ENCODE assay signal across 15 cellular contexts in genomic region chr12:59005195-59005961, GRCh38.
DNase-seq lines count a peak whose midpoint lies in the region; ATAC-seq and TF ChIP-seq lines count a peak whose summit lies in the region.
"Had no signal": no experiment of that assay in that cellular context is flagged by ENCODE, and none has a peak within 500 bp of the region (broad histone marks: within the 10 kb centered on the region; RNA-seq: fewer than 3 reads in every experiment).

No MANE protein-coding gene starts in this region.

- no peak overlapping the region for H3K27ac Mint-ChIP-seq in natural killer cell
- H3K27ac Mint-ChIP-seq in natural killer cell treated with Interleukin-12 subunit alpha and Interleukin-12 subunit beta and Interleukin-15 and Interleukin-18, amount 100 ng/mL, for 72 hours: no peak overlapping the region
- H3K27ac Mint-ChIP-seq: activated naive CD4-positive, alpha-beta T cell treated with anti-CD3 and anti-CD28 coated beads for 36 hours; T-cell had no signal

- H3K9me3 ChIP-seq in cardiac muscle cell (ENCODE audit: low read depth) (no peaks in the 10 kb centered on the region), left ventricle myocardium inferior (replicated peaks) (no peaks in the 10 kb centered on the region), hepatocyte (ENCODE audit: low read depth) (no peaks in the 10 kb centered on the region), vagina (no peaks in the 10 kb centered on the region)
- H3K9me3 ChIP-seq: upper lobe of right lung had no signal

- TF ChIP-seq POLR2A in vagina (IDR thresholded peaks at IDR 0.05): no peak

- H3K36me3 Mint-ChIP-seq in natural killer cell: no peaks in the 10 kb centered on the region
- no peaks in the 10 kb centered on the region for H3K36me3 Mint-ChIP-seq in natural killer cell treated with Interleukin-12 subunit alpha and Interleukin-12 subunit beta and Interleukin-15 and Interleukin-18, amount 100 ng/mL, for 72 hours
- H3K36me3 Mint-ChIP-seq: T-cell had no signal

- H3K4me3 ChIP-seq in cardiac muscle cell: no peak overlapping the region
- no peak overlapping the region for H3K4me3 ChIP-seq in left ventricle myocardium inferior
- H3K4me3 ChIP-seq in astrocyte of the spinal cord (ENCODE audit: low read depth, low read length): no peak overlapping the region
- H3K4me3 ChIP-seq in hepatocyte: no peak overlapping the region
- no peak overlapping the region for H3K4me3 ChIP-seq in vagina
- H3K4me3 ChIP-seq: upper lobe of right lung had no signal

- H3K4me1 ChIP-seq in cardiac muscle cell (ENCODE audit: low read depth) (no peaks in the 10 kb centered on the region), left ventricle myocardium inferior (no peaks in the 10 kb centered on the region), hepatocyte (ENCODE audit: insufficient read depth) (no peaks in the 10 kb centered on the region), vagina (no peaks in the 10 kb centered on the region)
- H3K4me1 ChIP-seq: upper lobe of right lung had no signal

- no peaks in the 10 kb centered on the region for H3K9me2 ChIP-seq in hepatocyte (replicated peaks; ENCODE audit: insufficient read depth)

- H4K20me1 ChIP-seq in hepatocyte (ENCODE audit: insufficient read depth, poor library complexity, severe bottlenecking): no peaks in the 10 kb centered on the region

- H3K4me2 ChIP-seq in hepatocyte: no peak overlapping the region

- peak; percentile 1 to 5 for DNase-seq in cardiac muscle cell (ENCODE audit: low read depth in 1 of 2, low spot score in 1 of 2)
- DNase-seq in left ventricle myocardium inferior: no peak
- peak; percentile 38 for DNase-seq in astrocyte of the spinal cord (ENCODE audit: low read depth, low spot score)
- peak; percentile 22 for DNase-seq in hepatocyte (ENCODE audit: low spot score)
- DNase-seq in vagina (ENCODE audit: extremely low spot score in 2 of 2): no peak
- no peak for DNase-seq in natural killer cell
- no peak for DNase-seq in natural killer cell treated with Interleukin-12 subunit alpha and Interleukin-12 subunit beta and Interleukin-15 and Interleukin-18, amount 100 ng/mL, for 72 hours (ENCODE audit: low spot score)
- DNase-seq: activated naive CD4-positive, alpha-beta T cell treated with anti-CD3 and anti-CD28 coated beads for 36 hours; left cardiac atrium; OCI-M1; stimulated activated CD4-positive, alpha-beta T cell treated with anti-CD3 and anti-CD28 coated beads, Interleukin-4, amount 100 ng/mL, for 24 hours; T-cell; upper lobe of right lung had no signal

- no peaks in the 10 kb centered on the region for H3K79me2 ChIP-seq in hepatocyte

- no peak overlapping the region for H3K4me3 Mint-ChIP-seq in natural killer cell
- H3K4me3 Mint-ChIP-seq in natural killer cell treated with Interleukin-12 subunit alpha and Interleukin-12 subunit beta and Interleukin-15 and Interleukin-18, amount 100 ng/mL, for 72 hours: no peak overlapping the region
- H3K4me3 Mint-ChIP-seq: activated naive CD4-positive, alpha-beta T cell treated with anti-CD3 and anti-CD28 coated beads for 36 hours; T-cell had no signal

- no peaks in the 10 kb centered on the region for H3K27me3 Mint-ChIP-seq in natural killer cell (ENCODE audit: low read depth in 2 of 2)
- no peaks in the 10 kb centered on the region for H3K27me3 Mint-ChIP-seq in natural killer cell treated with Interleukin-12 subunit alpha and Interleukin-12 subunit beta and Interleukin-15 and Interleukin-18, amount 100 ng/mL, for 72 hours
- H3K27me3 Mint-ChIP-seq: T-cell had no signal

- no peak overlapping the region for H2AFZ ChIP-seq in hepatocyte

- in situ Hi-C loops in astrocyte of the spinal cord (cut with HindIII; ENCODE audit: low sequenced_read_pairs): no loop called here

- WGBS in hepatocyte (ENCODE audit: low lambda C conversion rate, missing lambda C conversion rate): 42% methylated on average over 4 of the region's 4 CpGs

- H3K27ac ChIP-seq in cardiac muscle cell (no peak overlapping the region), left ventricle myocardium inferior (replicated peaks) (no peak overlapping the region), hepatocyte (peak overlapping the region; percentile 38), vagina (peak overlapping the region; percentile 30)
- H3K27ac ChIP-seq: upper lobe of right lung had no signal

- no peak for TF ChIP-seq CTCF in cardiac muscle cell (IDR thresholded peaks at IDR 0.05; ENCODE audit: low read depth, low read length)
- no peak for TF ChIP-seq CTCF in left ventricle myocardium inferior (IDR thresholded peaks at IDR 0.05; ENCODE audit: borderline replicate concordance)
- no peak for TF ChIP-seq CTCF in astrocyte of the spinal cord (IDR thresholded peaks at IDR 0.05; ENCODE audit: low read depth, low read length)
- no peak for TF ChIP-seq CTCF in hepatocyte (IDR thresholded peaks at IDR 0.05; ENCODE audit: poor library complexity)
- no peak for TF ChIP-seq CTCF in vagina (IDR thresholded peaks at IDR 0.05)
- no peak for TF ChIP-seq CTCF in natural killer cell (IDR thresholded peaks at IDR 0.05)

- no peaks in the 10 kb centered on the region for H3K27me3 ChIP-seq in cardiac muscle cell
- H3K27me3 ChIP-seq in left ventricle myocardium inferior (ENCODE audit: low read depth): no peaks in the 10 kb centered on the region
- H3K27me3 ChIP-seq in hepatocyte: no peaks in the 10 kb centered on the region
- H3K27me3 ChIP-seq in vagina: no peaks in the 10 kb centered on the region
- H3K27me3 ChIP-seq: upper lobe of right lung had no signal

- peaks cover 8 to 9% of the 10 kb centered on the region in 2 donors for H3K9me3 Mint-ChIP-seq in natural killer cell
- peaks cover 9% of the 10 kb centered on the region for H3K9me3 Mint-ChIP-seq in natural killer cell treated with Interleukin-12 subunit alpha and Interleukin-12 subunit beta and Interleukin-15 and Interleukin-18, amount 100 ng/mL, for 72 hours
- H3K9me3 Mint-ChIP-seq: activated naive CD4-positive, alpha-beta T cell treated with anti-CD3 and anti-CD28 coated beads for 36 hours; T-cell had no signal

- ATAC-seq in HG03442 (IDR thresholded peaks at IDR 0.05; ENCODE audit: unreplicated experiment): no peak
- no peak for ATAC-seq in natural killer cell
- no peak for ATAC-seq in natural killer cell treated with Interleukin-12 subunit alpha and Interleukin-12 subunit beta and Interleukin-15 and Interleukin-18, amount 100 ng/mL, for 72 hours
- ATAC-seq: activated CD4-positive, CD25-positive, alpha-beta regulatory T cell treated with anti-CD3 and anti-CD28 coated beads, Interleukin-2, amount 50 U/mL, for 24 hours; T-cell; upper lobe of right lung had no signal

- intact Hi-C loops in left ventricle myocardium inferior (cut with micrococcal nuclease): no loop called here
- intact Hi-C loops in vagina (cut with DNase I): no loop called here
- intact Hi-C loops in natural killer cell (cut with micrococcal nuclease): no loop called here

- no peaks in the 10 kb centered on the region for H3K36me3 ChIP-seq in cardiac muscle cell
- H3K36me3 ChIP-seq in left ventricle myocardium inferior: no peaks in the 10 kb centered on the region
- H3K36me3 ChIP-seq in hepatocyte (replicated peaks; ENCODE audit: insufficient read depth, low read depth): no peaks in the 10 kb centered on the region
- no peaks in the 10 kb centered on the region for H3K36me3 ChIP-seq in vagina
- H3K36me3 ChIP-seq: upper lobe of right lung had no signal

- H3K4me1 Mint-ChIP-seq in natural killer cell: no peaks in the 10 kb centered on the region
- no peaks in the 10 kb centered on the region for H3K4me1 Mint-ChIP-seq in natural killer cell treated with Interleukin-12 subunit alpha and Interleukin-12 subunit beta and Interleukin-15 and Interleukin-18, amount 100 ng/mL, for 72 hours (ENCODE audit: low read depth in 2 of 2)
- H3K4me1 Mint-ChIP-seq: T-cell had no signal

Comparison
In these comparisons a context has a peak if more than half of its experiments do, and no peak if none do; other contexts are left out.
1. DNase-seq: peak in cardiac muscle cell (2 of 2), astrocyte of the spinal cord (single experiment) and hepatocyte (single experiment); none in left ventricle myocardium inferior (single experiment), vagina (0 of 2), natural killer cell (single experiment) and natural killer cell treated with Interleukin-12 subunit alpha and Interleukin-12 subunit beta and Interleukin-15 and Interleukin-18, amount 100 ng/mL, for 72 hours (single experiment).
2. H3K27ac ChIP-seq: peak in hepatocyte (single experiment) and vagina (single experiment); none in cardiac muscle cell (single experiment) and left ventricle myocardium inferior (single experiment).